7 cellular contexts compared by ENCODE assay signal in the genomic region with DNA sequence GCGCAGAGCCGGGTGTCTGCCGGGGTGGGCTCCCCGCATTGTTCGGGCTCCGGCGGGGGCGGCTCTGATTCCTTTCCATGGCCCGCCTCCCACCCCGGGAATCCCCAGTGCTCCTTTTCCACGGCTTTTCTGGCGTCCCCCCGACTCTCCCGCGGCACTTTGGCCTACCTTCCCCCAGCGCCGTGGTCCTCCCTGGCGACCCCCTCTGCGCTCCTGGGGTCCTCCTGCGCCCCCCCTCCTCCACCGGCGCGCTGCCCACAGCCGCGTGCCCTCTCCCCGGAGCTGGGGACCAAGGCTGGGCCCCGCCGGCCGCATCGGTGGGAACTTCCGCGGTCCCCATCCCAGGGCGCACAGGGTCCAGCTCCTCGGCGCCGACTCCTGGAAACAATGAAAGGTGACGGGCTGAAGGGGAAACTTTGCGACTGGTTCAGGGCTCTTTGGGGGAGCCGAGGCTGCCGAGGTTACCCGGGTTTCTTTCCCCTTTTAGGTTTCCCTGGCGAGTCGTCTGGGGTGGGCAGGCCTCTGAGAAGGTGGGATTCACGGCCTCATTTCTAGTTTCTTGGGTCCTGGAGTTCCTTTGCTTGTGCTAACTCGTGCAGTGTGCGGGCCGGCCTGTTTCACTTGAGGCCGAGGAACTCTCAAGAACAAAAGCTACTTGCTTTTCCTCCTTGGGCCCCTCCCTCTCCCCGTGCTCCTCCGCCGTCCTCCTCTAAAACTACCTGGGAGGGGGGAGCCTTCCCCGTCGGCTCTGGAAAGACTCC. TPM values are rescaled to one million over a fixed set of nuclear protein-coding genes. Genes with fewer than 3 reads are reported as not detected.
DNase-seq lines count a peak whose midpoint lies in the region; ATAC-seq and TF ChIP-seq lines count a peak whose summit lies in the region.

No MANE protein-coding gene starts in this region.

- CTCF ChIA-PET in T-cell (lab: Charles Lee): interaction anchor here (0.5 to 4.8 kb wide), 11 partner anchors 10 to 815 kb away, joined by 3 to 36 read pairs (median 5); no protein-coding TSS in a partner anchor

- H3K27me3 Mint-ChIP-seq in T-cell: no peaks in the 10 kb centered on the region
- peaks cover 46% of the 10 kb centered on the region for H3K27me3 Mint-ChIP-seq in brain

- TF ChIP-seq CTCF in GM20000 (IDR thresholded peaks at IDR 0.05; ENCODE audit: extremely low read depth, missing control alignments): no peak
- TF ChIP-seq CTCF in brain (conservative IDR thresholded peaks at IDR 0.05): no peak

- H3K4me1 Mint-ChIP-seq in T-cell (peaks cover 46 to 53% (median 51%) of the 10 kb centered on the region in 3 donors), brain (peaks cover 54% of the 10 kb centered on the region)

- H3K9me3 Mint-ChIP-seq in T-cell (no peaks in the 10 kb centered on the region), brain (peaks cover 0 to 10% (median 0%) of the 10 kb centered on the region in 5 experiments)

- no peak for ATAC-seq in T-cell (replicated peaks in 1 of 4)

- DNase-seq in GM20000 (ENCODE audit: low spot score) (peak; percentile 17), T-cell (peak in 18 of 34 experiments; percentile 2 to 43 (median 18)), islet precursor cell (peak; percentile 79), NCI-H2029 (lab: John Stamatoyannopoulos, UW) (no peak)
- DNase-seq in stimulated activated CD4-positive, alpha-beta T cell treated with anti-CD3 and anti-CD28 coated beads, Interleukin-15, amount 100 ng/mL, for 24 hours: peak; percentile 49
- no peak for DNase-seq in NK-92 treated with Interleukin-12 subunit alpha and Interleukin-12 subunit beta, amount 100 ng/mL, for 24 hours (lab: John Stamatoyannopoulos, UW)

- H3K36me3 Mint-ChIP-seq in T-cell (peaks cover 9% of the 10 kb centered on the region), brain (peaks cover 15% of the 10 kb centered on the region)

- H3K27ac Mint-ChIP-seq in T-cell (peak overlapping the region; percentile 98), brain (peak overlapping the region; percentile 94 to 100 (median 98))

- POLR2A ChIA-PET in T-cell (lab: Charles Lee): interaction anchor here (0.6 to 1.2 kb wide), 3 partner anchors 10 to 142 kb away, joined by 3 to 4 read pairs (median 3); no protein-coding TSS in a partner anchor

- H3K4me3 Mint-ChIP-seq in T-cell (peak overlapping the region; percentile 91 to 95 (median 94)), brain (peak overlapping the region; percentile 93 to 96 (median 95))

RNA-seq across cellular contexts. Expression of gene TGIF1, which starts 2.2 kb away (rescaled TPM):
- total RNA-seq in T-cell: 10 to 100 TPM; 40.5 to 90.5 (median 81.8) TPM
- polyA plus RNA-seq in brain (ENCODE audit: insufficient read depth, low read depth, low replicate concordance): 53.1 TPM

Comparison
In these comparisons a context has a peak if more than half of its experiments do, and no peak if none do; other contexts are left out.
1. DNase-seq: peak in GM20000 (single experiment), T-cell (18 of 34), islet precursor cell (single experiment) and stimulated activated CD4-positive, alpha-beta T cell treated with anti-CD3 and anti-CD28 coated beads, Interleukin-15, amount 100 ng/mL, for 24 hours (single experiment); none in NK-92 treated with Interleukin-12 subunit alpha and Interleukin-12 subunit beta, amount 100 ng/mL, for 24 hours (single experiment) and NCI-H2029 (single experiment).